In genomic region chr10:126207313-126207771, GRCh38 we compare ENCODE assay signal across 17 cellular contexts.
A peak's percentile ranks its signal among the peaks of the same experiment; 100 is the strongest.
DNase-seq lines count a peak whose midpoint lies in the region; ATAC-seq and TF ChIP-seq lines count a peak whose summit lies in the region.
"Had no signal": no experiment of that assay in that cellular context is flagged by ENCODE, and none has a peak within 500 bp of the region (broad histone marks: within the 10 kb centered on the region; RNA-seq: fewer than 3 reads in every experiment).

No MANE protein-coding gene starts in this region.

- ATAC-seq in left ventricle myocardium superior, result no peak
- ATAC-seq: HCT116 had no signal

- TF ChIP-seq CTCF in BJ (IDR thresholded peaks at IDR 0.05; ENCODE audit: insufficient read depth, low read depth, low read length) (no peak), fibroblast of lung (conservative IDR thresholded peaks at IDR 0.05 in 1 of 2, IDR thresholded peaks at IDR 0.05 in 1 of 2; ENCODE audit: low read depth in 1 of 2, low read length in 2 of 2) (no peak), smooth muscle cell (IDR thresholded peaks at IDR 0.05; ENCODE audit: borderline replicate concordance, insufficient read depth, poor library complexity, severe bottlenecking) (no peak), dorsolateral prefrontal cortex (IDR thresholded peaks at IDR 0.05 in 54 of 56, conservative IDR thresholded peaks at IDR 0.05 in 2 of 56; ENCODE audit: low read depth in 1 of 56, partially characterized antibody in 56 of 56) (no peak)

- DNase-seq in BJ (ENCODE audit: low read depth) (peak; percentile 64), M059J (ENCODE audit: low read depth) (peak; percentile 22), fibroblast of lung (ENCODE audit: low read depth in 2 of 2) (peak; percentile 49 to 61), smooth muscle cell (lab: John Stamatoyannopoulos, UW; ENCODE audit: unreplicated experiment) (no peak), left ventricle myocardium superior (no peak), activated T-cell treated with anti-CD3 and anti-CD28 coated beads for 4 hours (no peak), iPS-NIHi7 (ENCODE audit: extremely low spot score) (no peak), dorsolateral prefrontal cortex (no peak)
- DNase-seq: DMS 273 treated with DMSO at 0.1 percent for 48 hours, KBM-7, NCI-H1436 treated with DMSO at 0.1 percent for 48 hours, NCI-H2081, NCI-H510A, NCI-H774 had no signal

- POLR2A ChIA-PET in BJ (lab: Charles Lee), result interaction anchor here (0.5 to 0.9 kb wide), 2 partner anchors 9 to 15 kb away, joined by 4 to 6 read pairs; no protein-coding TSS in a partner anchor

- H3K9ac ChIP-seq in fibroblast of lung (ENCODE audit: insufficient read depth, low read length), result no peak overlapping the region
- H3K9ac ChIP-seq in smooth muscle cell (ENCODE audit: low read depth), result no peak overlapping the region

- no peak overlapping the region for H3K4me2 ChIP-seq in fibroblast of lung (ENCODE audit: extremely low read depth, insufficient read depth, low read length)
- H3K4me2 ChIP-seq in smooth muscle cell, result peak overlapping the region; percentile 60

- no peaks in the 10 kb centered on the region for H3K9me3 ChIP-seq in fibroblast of lung (ENCODE audit: control insufficient read depth, insufficient read depth, low read depth, low read length)
- H3K9me3 ChIP-seq in smooth muscle cell (replicated peaks; ENCODE audit: low read depth), result no peaks in the 10 kb centered on the region

- no peaks in the 10 kb centered on the region for H3K79me2 ChIP-seq in fibroblast of lung (ENCODE audit: control insufficient read depth, insufficient read depth, low read length)
- H3K79me2 ChIP-seq in smooth muscle cell (ENCODE audit: low read depth), result peaks cover 3% of the 10 kb centered on the region

- H3K27me3 ChIP-seq in BJ (ENCODE audit: control insufficient read depth, insufficient read depth, low read length) (no peaks in the 10 kb centered on the region), fibroblast of lung (ENCODE audit: control insufficient read depth, insufficient read depth, low read length) (no peaks in the 10 kb centered on the region), smooth muscle cell (ENCODE audit: low read depth) (no peaks in the 10 kb centered on the region), dorsolateral prefrontal cortex (peaks cover 0 to 2% (median 0%) of the 10 kb centered on the region in 45 donors)

- peaks cover 6% of the 10 kb centered on the region for H3F3A ChIP-seq in smooth muscle cell (ENCODE audit: low read depth)

- intact Hi-C loops in left ventricle myocardium superior (cut with micrococcal nuclease), result no loop called here
- intact Hi-C loops in dorsolateral prefrontal cortex (cut with DNase I), result no loop called here

- H3K36me3 ChIP-seq in BJ (ENCODE audit: control insufficient read depth, insufficient read depth, low read length) (no peaks in the 10 kb centered on the region), fibroblast of lung (ENCODE audit: control insufficient read depth, insufficient read depth, low read length) (no peaks in the 10 kb centered on the region), smooth muscle cell (ENCODE audit: low read depth) (no peaks in the 10 kb centered on the region)

- H3K4me1 ChIP-seq in fibroblast of lung (ENCODE audit: control insufficient read depth, extremely low read depth, insufficient read depth, low read length), result peaks cover 3% of the 10 kb centered on the region
- H3K4me1 ChIP-seq in smooth muscle cell (ENCODE audit: low read depth), result peaks cover 21% of the 10 kb centered on the region

- H4K20me1 ChIP-seq in fibroblast of lung (ENCODE audit: control insufficient read depth, extremely low read depth, insufficient read depth, low read length), result no peaks in the 10 kb centered on the region
- H4K20me1 ChIP-seq in smooth muscle cell (ENCODE audit: low read depth), result no peaks in the 10 kb centered on the region

- no peak overlapping the region for H3K27ac ChIP-seq in fibroblast of lung (ENCODE audit: insufficient read depth, low read length)
- peak overlapping the region; percentile 90 for H3K27ac ChIP-seq in smooth muscle cell (ENCODE audit: low read depth)
- H3K27ac ChIP-seq in dorsolateral prefrontal cortex, result no peak overlapping the region
- H3K27ac ChIP-seq: C4-2B, RWPE1 had no signal

- H3K4me3 ChIP-seq in BJ (ENCODE audit: low read depth, low read length), result no peak overlapping the region
- no peak overlapping the region for H3K4me3 ChIP-seq in fibroblast of lung (replicated peaks in 1 of 4; ENCODE audit: control extremely low read depth in 1 of 4, insufficient read depth in 1 of 4, low read depth in 3 of 4, low read length in 4 of 4)
- no peak overlapping the region for H3K4me3 ChIP-seq in smooth muscle cell
- H3K4me3 ChIP-seq in dorsolateral prefrontal cortex, result no peak overlapping the region

- CTCF ChIA-PET in BJ (lab: Yijun Ruan, JAX), result interaction anchor here (0.6 to 1.0 kb wide), 4 partner anchors 13 to 224 kb away, joined by 3 to 5 read pairs (median 3); no protein-coding TSS in a partner anchor

- WGBS in smooth muscle cell (ENCODE audit: low lambda C conversion rate), result 65% methylated on average over 3 of the region's 3 CpGs

- H2AFZ ChIP-seq in fibroblast of lung (ENCODE audit: low read length) (no peak overlapping the region), smooth muscle cell (ENCODE audit: low read depth) (no peak overlapping the region)

Comparison
In these comparisons a context has a peak if more than half of its experiments do, and no peak if none do; other contexts are left out.
1. DNase-seq: peak in BJ (single experiment), M059J (single experiment) and fibroblast of lung (2 of 2); none in smooth muscle cell (single experiment), left ventricle myocardium superior (single experiment), activated T-cell treated with anti-CD3 and anti-CD28 coated beads for 4 hours (single experiment), iPS-NIHi7 (single experiment) and dorsolateral prefrontal cortex (0 of 10).